Comparison of ENCODE assay signal across 16 cellular contexts in genomic region chr14:29077916-29078315, GRCh38.
"Had no signal": no experiment of that assay in that cellular context is flagged by ENCODE, and none has a peak within 500 bp of the region (broad histone marks: within the 10 kb centered on the region; RNA-seq: fewer than 3 reads in every experiment).

No MANE protein-coding gene starts in this region.

- DNase-seq: dermis blood vessel endothelial cell; erythroblast; foreskin melanocyte; heart left ventricle; hippocampal formation; left colon; left ventricle myocardium superior; mesenchymal stem cell; midbrain; nucleus accumbens; ovary; small intestine; stimulated activated CD4-positive, alpha-beta T cell treated with anti-CD3 and anti-CD28 coated beads, Interleukin-12 subunit alpha, Interleukin-12 subunit beta, amount 100 ng/mL, for 4 hours; stimulated activated naive CD4-positive, alpha-beta T cell; thyroid gland had no signal

- ATAC-seq: heart left ventricle; left colon; left ventricle myocardium superior; natural killer cell treated with Interleukin-12 subunit alpha and Interleukin-12 subunit beta and Interleukin-15 and Interleukin-18, amount 100 ng/mL, for 72 hours had no signal
